27 cellular contexts compared by ENCODE assay signal in genomic region chr20:57129303-57129702, GRCh38.
"Had no signal": no experiment of that assay in that cellular context is flagged by ENCODE, and none has a peak within 500 bp of the region (broad histone marks: within the 10 kb centered on the region; RNA-seq: fewer than 3 reads in every experiment).

No MANE protein-coding gene starts in this region.

- H3K36me3 Mint-ChIP-seq: stimulated activated effector memory CD8-positive, alpha-beta T cell treated with anti-CD3 and anti-CD28 coated beads, Interleukin-12 subunit alpha, Interleukin-12 subunit beta, amount 100 ng/mL, for 72 hours; stimulated activated memory B cell treated with anti-CD40 and anti-IgM and Interleukin-4, amounts not matched to agents 10 μg/mL and 1 μg/mL and 100 μg/mL, for 72 hours; stimulated activated naive B cell treated with anti-CD40 and anti-IgM and Interleukin-4, amounts not matched to agents 10 μg/mL and 1 μg/mL and 100 μg/mL, for 72 hours; type B pancreatic cell had no signal

- H3K4me3 Mint-ChIP-seq: stimulated activated effector memory CD8-positive, alpha-beta T cell treated with anti-CD3 and anti-CD28 coated beads, Interleukin-12 subunit alpha, Interleukin-12 subunit beta, amount 100 ng/mL, for 72 hours; stimulated activated memory B cell treated with anti-CD40 and anti-IgM and Interleukin-4, amounts not matched to agents 10 μg/mL and 1 μg/mL and 100 μg/mL, for 72 hours; stimulated activated naive B cell treated with anti-CD40 and anti-IgM and Interleukin-4, amounts not matched to agents 10 μg/mL and 1 μg/mL and 100 μg/mL, for 72 hours; stimulated activated naive CD8-positive, alpha-beta T cell treated with anti-CD3 and anti-CD28 coated beads, Interleukin-15, amount 100 ng/mL, for 72 hours; stimulated activated naive CD8-positive, alpha-beta T cell treated with anti-CD3 and anti-CD28 coated beads, Interleukin-15, Interleukin-2, amounts not matched to agents 100 ng/mL and 50 ng/mL, for 24 hours; type B pancreatic cell had no signal

- H3K9me3 ChIP-seq: stomach, suprapubic skin, testis, thoracic aorta, thyroid gland, tibial artery, tibial nerve, transverse colon, upper lobe of left lung, upper lobe of right lung, uterus, vagina had no signal

- H3K27ac ChIP-seq: stomach, suprapubic skin, testis, thoracic aorta, thyroid gland, tibial artery, tibial nerve, transverse colon, upper lobe of left lung, upper lobe of right lung, uterus, vagina had no signal

- FAIRE-seq: urothelium cell line had no signal

- H3K9me3 Mint-ChIP-seq: stimulated activated effector memory CD8-positive, alpha-beta T cell treated with anti-CD3 and anti-CD28 coated beads, Interleukin-12 subunit alpha, Interleukin-12 subunit beta, amount 100 ng/mL, for 72 hours; stimulated activated memory B cell treated with anti-CD40 and anti-IgM and Interleukin-4, amounts not matched to agents 10 μg/mL and 1 μg/mL and 100 μg/mL, for 72 hours; stimulated activated naive CD8-positive, alpha-beta T cell treated with anti-CD3 and anti-CD28 coated beads, Interleukin-15, amount 100 ng/mL, for 72 hours; stimulated activated naive CD8-positive, alpha-beta T cell treated with anti-CD3 and anti-CD28 coated beads, Interleukin-15, Interleukin-2, amounts not matched to agents 100 ng/mL and 50 ng/mL, for 24 hours had no signal

- H3K27ac Mint-ChIP-seq: stimulated activated effector memory CD8-positive, alpha-beta T cell treated with anti-CD3 and anti-CD28 coated beads, Interleukin-12 subunit alpha, Interleukin-12 subunit beta, amount 100 ng/mL, for 72 hours; stimulated activated memory B cell treated with anti-CD40 and anti-IgM and Interleukin-4, amounts not matched to agents 10 μg/mL and 1 μg/mL and 100 μg/mL, for 72 hours; stimulated activated naive B cell treated with anti-CD40 and anti-IgM and Interleukin-4, amounts not matched to agents 10 μg/mL and 1 μg/mL and 100 μg/mL, for 72 hours; stimulated activated naive CD8-positive, alpha-beta T cell treated with anti-CD3 and anti-CD28 coated beads, Interleukin-15, amount 100 ng/mL, for 72 hours; stimulated activated naive CD8-positive, alpha-beta T cell treated with anti-CD3 and anti-CD28 coated beads, Interleukin-15, Interleukin-2, amounts not matched to agents 100 ng/mL and 50 ng/mL, for 24 hours; type B pancreatic cell had no signal

- H3K4me3 ChIP-seq: stomach, suprapubic skin, testis, thoracic aorta, thyroid gland, tibial artery, tibial nerve, transverse colon, upper lobe of left lung, upper lobe of right lung, uterus, vagina had no signal

- H3K4me1 ChIP-seq: stomach, suprapubic skin, tibial artery, tibial nerve, transverse colon, upper lobe of left lung, upper lobe of right lung, uterus, vagina had no signal

- H3K36me3 ChIP-seq: stomach, suprapubic skin, thoracic aorta, thyroid gland, tibial artery, tibial nerve, transverse colon, upper lobe of left lung, upper lobe of right lung, uterus, vagina had no signal

- H3K4me1 Mint-ChIP-seq: stimulated activated effector memory CD8-positive, alpha-beta T cell treated with anti-CD3 and anti-CD28 coated beads, Interleukin-12 subunit alpha, Interleukin-12 subunit beta, amount 100 ng/mL, for 72 hours; stimulated activated memory B cell treated with anti-CD40 and anti-IgM and Interleukin-4, amounts not matched to agents 10 μg/mL and 1 μg/mL and 100 μg/mL, for 72 hours; stimulated activated naive CD8-positive, alpha-beta T cell treated with anti-CD3 and anti-CD28 coated beads, Interleukin-15, amount 100 ng/mL, for 72 hours had no signal

- DNase-seq: stimulated activated CD4-positive, alpha-beta T cell treated with anti-CD3 and anti-CD28 coated beads, Interleukin-2, amount 100 ng/mL, for 48 hours; stimulated activated CD4-positive, alpha-beta T cell treated with anti-CD3 and anti-CD28 coated beads, Interleukin-4, amount 100 ng/mL, for 1 hour; stimulated activated CD4-positive, alpha-beta T cell treated with anti-CD3 and anti-CD28 coated beads, Interleukin-4, amount 100 ng/mL, for 24 hours; stimulated activated CD4-positive, alpha-beta T cell treated with anti-CD3 and anti-CD28 coated beads, Interleukin-4, amount 100 ng/mL, for 4 hours; stimulated activated CD8-positive, alpha-beta memory T cell treated with anti-CD3 and anti-CD28 coated beads, Interleukin-4, amount 100 ng/mL, for 48 hours; stimulated activated naive B cell treated with anti-CD40 and anti-IgM and Interleukin-4, amounts not matched to agents 10 μg/mL and 1 μg/mL and 100 μg/mL, for 72 hours; stimulated activated naive CD4-positive, alpha-beta T cell; stimulated activated naive CD4-positive, alpha-beta T cell treated with Interleukin-2 at 50 U/mL for 16 hours; stimulated activated naive CD8-positive, alpha-beta T cell treated with anti-CD3 and anti-CD28 coated beads, Interleukin-15, amount 100 ng/mL, for 72 hours; stimulated activated naive CD8-positive, alpha-beta T cell treated with anti-CD3 and anti-CD28 coated beads, Interleukin-15, Interleukin-2, amounts not matched to agents 100 U/mL and 50 U/mL, for 24 hours; stomach; testis; transverse colon; upper lobe of left lung; upper lobe of right lung; uterus had no signal

- H3K27me3 ChIP-seq: testis, thyroid gland, tibial nerve, transverse colon, upper lobe of left lung, upper lobe of right lung, uterus, vagina had no signal

- ATAC-seq: stimulated activated effector memory CD8-positive, alpha-beta T cell treated with anti-CD3 and anti-CD28 coated beads, Interleukin-12 subunit alpha, Interleukin-12 subunit beta, amount 100 ng/mL, for 72 hours; stimulated activated memory B cell treated with anti-CD40 and anti-IgM and Interleukin-4, amounts not matched to agents 10 μg/mL and 1 μg/mL and 100 μg/mL, for 72 hours; stimulated activated naive B cell treated with anti-CD40 and anti-IgM and Interleukin-4, amounts not matched to agents 10 μg/mL and 1 μg/mL and 100 μg/mL, for 72 hours; stimulated activated naive CD8-positive, alpha-beta T cell treated with anti-CD3 and anti-CD28 coated beads, Interleukin-15, amount 100 ng/mL, for 72 hours; stimulated activated naive CD8-positive, alpha-beta T cell treated with anti-CD3 and anti-CD28 coated beads, Interleukin-15, Interleukin-2, amounts not matched to agents 100 U/mL and 50 U/mL, for 24 hours had no signal
